ENCODE assay signal across 8 cellular contexts in genomic region chr12:4274396-4274959, GRCh38. TPM values are rescaled to one million over a fixed set of nuclear protein-coding genes. Genes with fewer than 3 reads are reported as not detected.
DNase-seq lines count a peak whose midpoint lies in the region; ATAC-seq and TF ChIP-seq lines count a peak whose summit lies in the region.

No MANE protein-coding gene starts in this region.

- H3K27ac ChIP-seq in CD4-positive, CD25-positive, alpha-beta regulatory T cell (ENCODE audit: insufficient read depth, low read length, poor library complexity, severe bottlenecking): peak overlapping the region; percentile 96
- H3K27ac ChIP-seq in OCI-LY3 (ENCODE audit: low read length) (peak overlapping the region; percentile 86), caudate nucleus (ENCODE audit: low read depth, low read length) (peak overlapping the region; percentile 92), mesenchymal stem cell (ENCODE audit: low read length, poor library complexity, severe bottlenecking) (no peak overlapping the region)

- no peak for ATAC-seq in CD4-positive, CD25-positive, alpha-beta regulatory T cell (ENCODE audit: low read depth in 2 of 2)
- no peak for ATAC-seq in HG03342 (IDR thresholded peaks at IDR 0.05; ENCODE audit: unreplicated experiment)

- H3K9ac ChIP-seq in OCI-LY3 (ENCODE audit: low read length) (peak overlapping the region; percentile 99), mesenchymal stem cell (ENCODE audit: low read length) (peak overlapping the region; percentile 98)

- H3K9me3 ChIP-seq in CD4-positive, CD25-positive, alpha-beta regulatory T cell (ENCODE audit: control insufficient read depth in 2 of 2, low read length in 2 of 2): no peaks in the 10 kb centered on the region
- H3K9me3 ChIP-seq in OCI-LY3 (ENCODE audit: insufficient read depth, low read length) (no peaks in the 10 kb centered on the region), mesenchymal stem cell (ENCODE audit: control insufficient read depth, low read length) (no peaks in the 10 kb centered on the region)

- peaks cover 37% of the 10 kb centered on the region for H4K20me1 ChIP-seq in OCI-LY3 (ENCODE audit: insufficient read depth, low read length)

- H2BK120ac ChIP-seq in mesenchymal stem cell (ENCODE audit: low read depth, low read length): no peak overlapping the region

- peak overlapping the region; percentile 91 to 99 (median 96) for H3K27ac Mint-ChIP-seq in CD4-positive, CD25-positive, alpha-beta regulatory T cell
- peak overlapping the region; percentile 85 for H3K27ac Mint-ChIP-seq in type B pancreatic cell

- H3K4me2 ChIP-seq in OCI-LY3 (ENCODE audit: low read length): peak overlapping the region; percentile 92
- peak overlapping the region; percentile 78 for H3K4me2 ChIP-seq in mesenchymal stem cell (ENCODE audit: low read length, poor library complexity, severe bottlenecking)

- H2BK12ac ChIP-seq in mesenchymal stem cell (ENCODE audit: low read length in 2 of 2): peak overlapping the region in 1 of 2 experiments; percentile 3

- H2BK5ac ChIP-seq in mesenchymal stem cell (ENCODE audit: low read depth, low read length, poor library complexity, severe bottlenecking): no peak overlapping the region

- H3K23ac ChIP-seq in mesenchymal stem cell (ENCODE audit: low read length in 2 of 2): peak overlapping the region in 1 of 2 experiments; percentile 96

- H3K79me2 ChIP-seq in OCI-LY3 (ENCODE audit: low read length): peaks cover 85% of the 10 kb centered on the region

- H3K27me3 ChIP-seq in CD4-positive, CD25-positive, alpha-beta regulatory T cell (ENCODE audit: control insufficient read depth, insufficient read depth, low read length): no peaks in the 10 kb centered on the region
- no peaks in the 10 kb centered on the region for H3K27me3 ChIP-seq in OCI-LY3 (ENCODE audit: low read depth, low read length)
- H3K27me3 ChIP-seq in mesenchymal stem cell (ENCODE audit: control insufficient read depth in 1 of 2, insufficient read depth in 1 of 2, low read length in 2 of 2): peaks cover 28 to 61% of the 10 kb centered on the region in 2 experiments

- DNase-seq in CD4-positive, CD25-positive, alpha-beta regulatory T cell: peak in 2 of 3 donors; percentile 30 to 53
- DNase-seq in caudate nucleus (lab: John Stamatoyannopoulos, UW): peak in 7 of 61 donors; percentile 30 to 60 (median 48)
- peak; percentile 19 for DNase-seq in mesenchymal stem cell
- no peak for DNase-seq in type B pancreatic cell (ENCODE audit: extremely low spot score, unreplicated experiment)
- no peak for DNase-seq in NCI-H446 treated with DMSO at 0.1 percent for 48 hours (lab: John Stamatoyannopoulos, UW)
- DNase-seq in NCI-H2081 treated with DMSO at 0.1 percent for 48 hours (lab: John Stamatoyannopoulos, UW): no peak

- H3K27me3 Mint-ChIP-seq in CD4-positive, CD25-positive, alpha-beta regulatory T cell: peaks cover 23% of the 10 kb centered on the region
- peaks cover 34% of the 10 kb centered on the region for H3K27me3 Mint-ChIP-seq in type B pancreatic cell

- peak overlapping the region; percentile 58 for H4K8ac ChIP-seq in mesenchymal stem cell (ENCODE audit: low read length)

- H3K4me3 ChIP-seq in CD4-positive, CD25-positive, alpha-beta regulatory T cell (ENCODE audit: low read depth, low read length): peak overlapping the region; percentile 91
- H3K4me3 ChIP-seq in OCI-LY3 (ENCODE audit: low read length) (peak overlapping the region; percentile 93), mesenchymal stem cell (ENCODE audit: insufficient read depth in 1 of 2, low read depth in 1 of 2, low read length in 2 of 2) (peak overlapping the region; percentile 71 to 91)

- peak overlapping the region; percentile 17 for H2AK5ac ChIP-seq in mesenchymal stem cell (ENCODE audit: low read length, severe bottlenecking)

- H3K4me1 Mint-ChIP-seq in CD4-positive, CD25-positive, alpha-beta regulatory T cell: peaks cover 28 to 54% (median 41%) of the 10 kb centered on the region in 4 donors
- peaks cover 29% of the 10 kb centered on the region for H3K4me1 Mint-ChIP-seq in type B pancreatic cell (ENCODE audit: unreplicated experiment)

- H3K4me3 Mint-ChIP-seq in CD4-positive, CD25-positive, alpha-beta regulatory T cell: peak overlapping the region; percentile 96 to 98 (median 97)
- H3K4me3 Mint-ChIP-seq in type B pancreatic cell: peak overlapping the region; percentile 96

- peak overlapping the region in 1 of 2 experiments; percentile 53 for H3K4ac ChIP-seq in mesenchymal stem cell (ENCODE audit: low read depth in 1 of 2, low read length in 2 of 2)

- H2AFZ ChIP-seq in OCI-LY3 (ENCODE audit: low read depth, low read length) (no peak overlapping the region), mesenchymal stem cell (ENCODE audit: low read depth, low read length) (no peak overlapping the region)

- H3K36me3 ChIP-seq in CD4-positive, CD25-positive, alpha-beta regulatory T cell (ENCODE audit: control insufficient read depth, insufficient read depth, low read length): peaks cover 32% of the 10 kb centered on the region
- H3K36me3 ChIP-seq in OCI-LY3 (replicated peaks; ENCODE audit: low read depth, low read length) (peaks cover 56% of the 10 kb centered on the region), mesenchymal stem cell (ENCODE audit: control insufficient read depth in 1 of 2, insufficient read depth in 2 of 2, low read depth in 1 of 2, low read length in 2 of 2) (peaks cover 25 to 27% of the 10 kb centered on the region in 2 experiments)

- H3K18ac ChIP-seq in mesenchymal stem cell (ENCODE audit: low read depth in 1 of 2, low read length in 2 of 2): peak overlapping the region; percentile 4 to 94

- H3K36me3 Mint-ChIP-seq in CD4-positive, CD25-positive, alpha-beta regulatory T cell: peaks cover 27% of the 10 kb centered on the region
- H3K36me3 Mint-ChIP-seq in type B pancreatic cell: peaks cover 32% of the 10 kb centered on the region

- no peak overlapping the region for H2BK15ac ChIP-seq in mesenchymal stem cell (ENCODE audit: low read depth, poor library complexity, severe bottlenecking)

- TF ChIP-seq CTCF in OCI-LY3 (IDR thresholded peaks at IDR 0.05; ENCODE audit: low read depth, low read length) (no peak), type B pancreatic cell (conservative IDR thresholded peaks at IDR 0.05) (no peak)

- H3K4me1 ChIP-seq in CD4-positive, CD25-positive, alpha-beta regulatory T cell (ENCODE audit: control insufficient read depth, insufficient read depth, low read length, poor library complexity, severe bottlenecking): peaks cover 69% of the 10 kb centered on the region
- H3K4me1 ChIP-seq in OCI-LY3 (ENCODE audit: low read length) (peaks cover 41% of the 10 kb centered on the region), mesenchymal stem cell (ENCODE audit: control insufficient read depth, insufficient read depth, low read depth, low read length) (peaks cover 31% of the 10 kb centered on the region)

- peaks cover 0 to 3% (median 0%) of the 10 kb centered on the region in 7 donors for H3K9me3 Mint-ChIP-seq in CD4-positive, CD25-positive, alpha-beta regulatory T cell
- no peaks in the 10 kb centered on the region for H3K9me3 Mint-ChIP-seq in type B pancreatic cell

- H3K14ac ChIP-seq in mesenchymal stem cell (ENCODE audit: low read length in 2 of 2): peak overlapping the region in 1 of 2 experiments; percentile 73

- H3K79me1 ChIP-seq in mesenchymal stem cell (replicated peaks; ENCODE audit: low read length, poor library complexity, severe bottlenecking): peaks cover 21% of the 10 kb centered on the region

- WGBS in mesenchymal stem cell: 0% methylated on average over 23 of the region's 39 CpGs

- no peak overlapping the region for H4K91ac ChIP-seq in mesenchymal stem cell (ENCODE audit: low read length)

RNA-seq across cellular contexts. Expression of gene CCND2, which starts 0.9 kb away (rescaled TPM):
- 206 TPM for total RNA-seq in CD4-positive, CD25-positive, alpha-beta regulatory T cell
- polyA plus RNA-seq in CD4-positive, CD25-positive, alpha-beta regulatory T cell: 10 to 100 TPM; 51.8 to 67.1 (median 62.9) TPM
- polyA plus RNA-seq in mesenchymal stem cell (2013, experiment 1 of 2): 42.1 TPM
- polyA plus RNA-seq in mesenchymal stem cell (2013, experiment 2 of 2): 38.2 TPM
- total RNA-seq in type B pancreatic cell (ENCODE audit: low replicate concordance): 261 and 278 TPM in 2 replicates

RNA-seq across cellular contexts. Expression of gene TIGAR, which starts 46.5 kb away (rescaled TPM):
- total RNA-seq in CD4-positive, CD25-positive, alpha-beta regulatory T cell: 13.3 TPM
- polyA plus RNA-seq in CD4-positive, CD25-positive, alpha-beta regulatory T cell: 1 to 10 TPM; 2.1 to 7.1 (median 5.6) TPM
- polyA plus RNA-seq in mesenchymal stem cell (2013, experiment 1 of 2): 24.2 TPM
- polyA plus RNA-seq in mesenchymal stem cell (2013, experiment 2 of 2): 25.9 TPM
- total RNA-seq in type B pancreatic cell (ENCODE audit: low replicate concordance): 17.2 and 51.5 TPM in 2 replicates

Comparison
In these comparisons a context has a peak if more than half of its experiments do, and no peak if none do; other contexts are left out.
1. DNase-seq: peak in CD4-positive, CD25-positive, alpha-beta regulatory T cell (2 of 3) and mesenchymal stem cell (single experiment); none in type B pancreatic cell (single experiment), NCI-H446 treated with DMSO at 0.1 percent for 48 hours (single experiment) and NCI-H2081 treated with DMSO at 0.1 percent for 48 hours (single experiment).
2. Peak in every context shown above with its lines, with median percentiles within 50 percentile points of each other: H3K4me3 ChIP-seq.